24 cellular contexts compared by ENCODE assay signal in the genomic region with DNA sequence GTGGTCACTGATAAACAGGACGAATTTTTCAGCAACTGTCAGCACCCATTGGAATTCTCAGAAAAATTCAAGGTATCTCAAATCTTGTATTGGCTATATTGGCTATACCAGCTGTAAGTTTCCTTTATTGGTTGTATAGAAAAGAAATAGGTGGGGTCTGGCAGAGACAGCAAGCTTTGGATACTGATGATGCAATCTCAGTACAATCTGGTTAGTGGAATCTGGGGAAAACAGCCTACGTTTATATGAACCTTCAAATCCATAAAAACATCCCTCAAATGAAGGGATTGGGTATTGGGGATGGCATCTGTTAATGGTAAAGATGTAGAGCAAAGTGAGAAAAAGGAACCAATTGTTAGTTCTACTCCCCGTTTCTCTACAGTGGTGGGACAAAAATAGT.
DNase-seq lines count a peak whose midpoint lies in the region; ATAC-seq, FAIRE-seq and TF ChIP-seq lines count a peak whose summit lies in the region.
"Had no signal": no experiment of that assay in that cellular context is flagged by ENCODE, and none has a peak within 500 bp of the region (broad histone marks: within the 10 kb centered on the region; RNA-seq: fewer than 3 reads in every experiment).

No MANE protein-coding gene starts in this region.

- no peak overlapping the region for H3K4me3 ChIP-seq in K562
- H3K4me3 ChIP-seq in fibroblast of the aortic adventitia (ENCODE audit: low read depth, low read length) = no peak overlapping the region
- H3K4me3 ChIP-seq: BLaER1 treated with 17β-estradiol and CSF1 and Interleukin-3, amounts not matched to agents 10 nM and 100 nM; GM23248 had no signal

- ATAC-seq in K562 = no peak
- no peak for ATAC-seq in GM18505 (IDR thresholded peaks at IDR 0.05; ENCODE audit: unreplicated experiment)

- peak overlapping the region; percentile 55 for H3K27ac Mint-ChIP-seq in activated naive CD4-positive, alpha-beta T cell treated with anti-CD3 and anti-CD28 coated beads, Interleukin-2, amount 50 U/mL, for 24 hours
- peak overlapping the region; percentile 44 for H3K27ac Mint-ChIP-seq in neural crest cell (ENCODE audit: unreplicated experiment)
- H3K27ac Mint-ChIP-seq: CD14-positive monocyte; CD4-positive, alpha-beta T cell; CD8-positive, alpha-beta memory T cell; H9; HFFc6 had no signal

- H3K27ac ChIP-seq in K562 (ENCODE audit: extremely low read depth, low read depth, low read length) = no peak overlapping the region
- H3K27ac ChIP-seq: 22Rv1; BLaER1 treated with 17β-estradiol and CSF1 and Interleukin-3, amounts not matched to agents 10 nM and 100 nM; GM23248 had no signal

- in situ Hi-C loops in K562 (cut with MboI) = no loop called here

- no peak for TF ChIP-seq EP300 in K562 (IDR thresholded peaks at IDR 0.05; ENCODE audit: low read length)

- H3K9me3 ChIP-seq in K562 (replicated peaks; ENCODE audit: control insufficient read depth, insufficient read depth, low read depth, low read length) = no peaks in the 10 kb centered on the region
- H3K9me3 ChIP-seq: BE2C; BLaER1 treated with 17β-estradiol and CSF1 and Interleukin-3, amounts not matched to agents 10 nM and 100 nM had no signal

- intact Hi-C loops in K562 (cut with micrococcal nuclease) = no loop called here

- TF ChIP-seq CTCF in K562 (IDR thresholded peaks at IDR 0.05 in 2 of 3, conservative IDR thresholded peaks at IDR 0.05 in 1 of 3; ENCODE audit: insufficient read depth in 2 of 3, low read depth in 1 of 3, low read length in 3 of 3) (no peak), fibroblast of the aortic adventitia (IDR thresholded peaks at IDR 0.05; ENCODE audit: insufficient read depth, low read length) (no peak), neural crest cell (conservative IDR thresholded peaks at IDR 0.05) (no peak)

- no TSS peak for BruUV-seq in K562 (replicated peaks; lab: Mats Ljungman, UMichigan)

- no peak overlapping the region for H2AFZ ChIP-seq in K562 (ENCODE audit: low read depth, low read length)
- H2AFZ ChIP-seq: GM23248 had no signal

- no peaks in the 10 kb centered on the region for H3K27me3 ChIP-seq in K562 (ENCODE audit: control insufficient read depth in 2 of 2, insufficient read depth in 2 of 2, low read length in 2 of 2)
- H3K27me3 ChIP-seq: BE2C had no signal

- FAIRE-seq in K562 (lab: Jason Lieb, UNC) = no peak
- FAIRE-seq: A204.1, D721Med, GM12891, GM19239 had no signal

- 0% methylated on average over 3 of the region's 3 CpGs for WGBS in K562 (ENCODE audit: insufficient coverage, low coverage, missing lambda C conversion rate)

- H3K9ac ChIP-seq in K562 (ENCODE audit: insufficient read depth in 1 of 2, low read depth in 2 of 2, low read length in 2 of 2) = no peak overlapping the region
- H3K9ac ChIP-seq: BLaER1 treated with 17β-estradiol and CSF1 and Interleukin-3, amounts not matched to agents 10 nM and 100 nM; GM23248 had no signal

- no peaks in the 10 kb centered on the region for H3K9me3 Mint-ChIP-seq in activated naive CD4-positive, alpha-beta T cell treated with anti-CD3 and anti-CD28 coated beads, Interleukin-2, amount 50 U/mL, for 24 hours
- no peaks in the 10 kb centered on the region for H3K9me3 Mint-ChIP-seq in neural crest cell
- H3K9me3 Mint-ChIP-seq: CD14-positive monocyte; CD4-positive, alpha-beta T cell; CD8-positive, alpha-beta memory T cell; H9; HFFc6 had no signal

- no peaks in the 10 kb centered on the region for H3K27me3 Mint-ChIP-seq in activated naive CD4-positive, alpha-beta T cell treated with anti-CD3 and anti-CD28 coated beads, Interleukin-2, amount 50 U/mL, for 24 hours
- H3K27me3 Mint-ChIP-seq in neural crest cell (ENCODE audit: low read depth) = no peaks in the 10 kb centered on the region
- H3K27me3 Mint-ChIP-seq: CD4-positive, alpha-beta T cell had no signal

- no peak for TF ChIP-seq RAD21 in K562 (CRISPR knock-in tag; conservative IDR thresholded peaks at IDR 0.05 in 1 of 2, IDR thresholded peaks at IDR 0.05 in 1 of 2)

- no peak overlapping the region for H3K4me2 ChIP-seq in K562 (ENCODE audit: insufficient read depth, low read length)
- H3K4me2 ChIP-seq: BLaER1 treated with 17β-estradiol and CSF1 and Interleukin-3, amounts not matched to agents 10 nM and 100 nM had no signal

- no peaks in the 10 kb centered on the region for H3K79me2 ChIP-seq in K562 (ENCODE audit: control insufficient read depth, insufficient read depth, low read length)

- H3K36me3 Mint-ChIP-seq in activated naive CD4-positive, alpha-beta T cell treated with anti-CD3 and anti-CD28 coated beads, Interleukin-2, amount 50 U/mL, for 24 hours = no peaks in the 10 kb centered on the region
- H3K36me3 Mint-ChIP-seq in neural crest cell (ENCODE audit: low read depth) = no peaks in the 10 kb centered on the region
- H3K36me3 Mint-ChIP-seq: CD14-positive monocyte; CD8-positive, alpha-beta memory T cell had no signal

- no peaks in the 10 kb centered on the region for H3K9me1 ChIP-seq in K562 (ENCODE audit: control insufficient read depth, insufficient read depth, low read length)

- H3K4me3 Mint-ChIP-seq in activated naive CD4-positive, alpha-beta T cell treated with anti-CD3 and anti-CD28 coated beads, Interleukin-2, amount 50 U/mL, for 24 hours = no peak overlapping the region
- no peak overlapping the region for H3K4me3 Mint-ChIP-seq in neural crest cell
- H3K4me3 Mint-ChIP-seq: CD14-positive monocyte; CD4-positive, alpha-beta T cell; CD8-positive, alpha-beta memory T cell; H9; HFFc6 had no signal

- H4K20me1 ChIP-seq in K562 (replicated peaks; ENCODE audit: control insufficient read depth, insufficient read depth, low read length) = no peaks in the 10 kb centered on the region
- H4K20me1 ChIP-seq: BLaER1 treated with 17β-estradiol and CSF1 and Interleukin-3, amounts not matched to agents 10 nM and 100 nM had no signal

- no peak for DNase-seq in activated naive CD4-positive, alpha-beta T cell treated with anti-CD3 and anti-CD28 coated beads, Interleukin-2, amount 50 U/mL, for 16 hours
- DNase-seq in K562 (ENCODE audit: extremely low read depth in 1 of 4, low spot score in 3 of 4) (no peak), fibroblast of the aortic adventitia (ENCODE audit: low read depth) (peak; percentile 4), neural crest cell (ENCODE audit: low read depth, low spot score) (no peak), hippocampal formation (lab: John Stamatoyannopoulos, UW) (no peak), DMS 273 treated with DMSO at 0.1 percent for 48 hours (lab: John Stamatoyannopoulos, UW) (no peak)
- DNase-seq: BE2C; CD4-positive, alpha-beta T cell; CD8-positive, alpha-beta memory T cell; DMS53; DMS79 treated with DMSO at 0.1 percent for 48 hours; GF-D8; GM23248; H9; HFFc6 had no signal

- H3K4me1 Mint-ChIP-seq in activated naive CD4-positive, alpha-beta T cell treated with anti-CD3 and anti-CD28 coated beads, Interleukin-2, amount 50 U/mL, for 24 hours = no peaks in the 10 kb centered on the region
- H3K4me1 Mint-ChIP-seq in neural crest cell = no peaks in the 10 kb centered on the region
- H3K4me1 Mint-ChIP-seq: CD14-positive monocyte; CD8-positive, alpha-beta memory T cell; H9 had no signal

- no peaks in the 10 kb centered on the region for H3K36me3 ChIP-seq in K562 (ENCODE audit: control insufficient read depth, insufficient read depth, low read length)
- H3K36me3 ChIP-seq: BE2C; BLaER1 treated with 17β-estradiol and CSF1 and Interleukin-3, amounts not matched to agents 10 nM and 100 nM had no signal

- no peak for TF ChIP-seq POLR2A in K562 (conservative IDR thresholded peaks at IDR 0.05)
- no peak for TF ChIP-seq POLR2A in GM18505 (IDR thresholded peaks at IDR 0.05; ENCODE audit: borderline replicate concordance, extremely low read depth, insufficient read depth, insufficient read length)

- POLR2A ChIA-PET in K562 (lab: Yijun Ruan, JAX) = no interaction called here

- CTCF ChIA-PET in K562 (lab: Yijun Ruan, JAX; ENCODE audit: low intra/inter-chr PET ratio) = no interaction called here

- H3K4me1 ChIP-seq in K562 (replicated peaks in 1 of 2; ENCODE audit: control insufficient read depth in 2 of 2, insufficient read depth in 2 of 2, low read length in 2 of 2) = no peaks in the 10 kb centered on the region
- H3K4me1 ChIP-seq: BE2C; BLaER1 treated with 17β-estradiol and CSF1 and Interleukin-3, amounts not matched to agents 10 nM and 100 nM had no signal

TF ChIP-seq in K562, 482 proteins besides CTCF, POLR2A, EP300 and RAD21 (continues in another document):
- TF ChIP-seq SAP30 (IDR thresholded peaks at IDR 0.05; ENCODE audit: borderline replicate concordance, insufficient read depth, low read depth, low read length, poor library complexity, severe bottlenecking) (no peak), CREM (IDR thresholded peaks at IDR 0.05; ENCODE audit: low read depth) (no peak), PHB2 (IDR thresholded peaks at IDR 0.05; ENCODE audit: low read depth) (no peak), NFE2 (IDR thresholded peaks at IDR 0.05; ENCODE audit: low read depth) (no peak), CBX1 (IDR thresholded peaks at IDR 0.05; ENCODE audit: low read depth) (no peak), TARDBP (IDR thresholded peaks at IDR 0.05) (no peak), KLF6 (CRISPR knock-in tag; IDR thresholded peaks at IDR 0.05; ENCODE audit: borderline replicate concordance) (no peak)
- TF ChIP-seq, protein P1, sequence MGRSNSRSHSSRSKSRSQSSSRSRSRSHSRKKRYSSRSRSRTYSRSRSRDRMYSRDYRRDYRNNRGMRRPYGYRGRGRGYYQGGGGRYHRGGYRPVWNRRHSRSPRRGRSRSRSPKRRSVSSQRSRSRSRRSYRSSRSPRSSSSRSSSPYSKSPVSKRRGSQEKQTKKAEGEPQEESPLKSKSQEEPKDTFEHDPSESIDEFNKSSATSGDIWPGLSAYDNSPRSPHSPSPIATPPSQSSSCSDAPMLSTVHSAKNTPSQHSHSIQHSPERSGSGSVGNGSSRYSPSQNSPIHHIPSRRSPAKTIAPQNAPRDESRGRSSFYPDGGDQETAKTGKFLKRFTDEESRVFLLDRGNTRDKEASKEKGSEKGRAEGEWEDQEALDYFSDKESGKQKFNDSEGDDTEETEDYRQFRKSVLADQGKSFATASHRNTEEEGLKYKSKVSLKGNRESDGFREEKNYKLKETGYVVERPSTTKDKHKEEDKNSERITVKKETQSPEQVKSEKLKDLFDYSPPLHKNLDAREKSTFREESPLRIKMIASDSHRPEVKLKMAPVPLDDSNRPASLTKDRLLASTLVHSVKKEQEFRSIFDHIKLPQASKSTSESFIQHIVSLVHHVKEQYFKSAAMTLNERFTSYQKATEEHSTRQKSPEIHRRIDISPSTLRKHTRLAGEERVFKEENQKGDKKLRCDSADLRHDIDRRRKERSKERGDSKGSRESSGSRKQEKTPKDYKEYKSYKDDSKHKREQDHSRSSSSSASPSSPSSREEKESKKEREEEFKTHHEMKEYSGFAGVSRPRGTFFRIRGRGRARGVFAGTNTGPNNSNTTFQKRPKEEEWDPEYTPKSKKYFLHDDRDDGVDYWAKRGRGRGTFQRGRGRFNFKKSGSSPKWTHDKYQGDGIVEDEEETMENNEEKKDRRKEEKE (IDR thresholded peaks at IDR 0.05; ENCODE audit: borderline replicate concordance in 1 of 2, control insufficient read depth in 1 of 2, low read depth in 2 of 2, low read length in 1 of 2) = no peak
